ENCODE assay signal across 1 cellular context in the genomic region with DNA sequence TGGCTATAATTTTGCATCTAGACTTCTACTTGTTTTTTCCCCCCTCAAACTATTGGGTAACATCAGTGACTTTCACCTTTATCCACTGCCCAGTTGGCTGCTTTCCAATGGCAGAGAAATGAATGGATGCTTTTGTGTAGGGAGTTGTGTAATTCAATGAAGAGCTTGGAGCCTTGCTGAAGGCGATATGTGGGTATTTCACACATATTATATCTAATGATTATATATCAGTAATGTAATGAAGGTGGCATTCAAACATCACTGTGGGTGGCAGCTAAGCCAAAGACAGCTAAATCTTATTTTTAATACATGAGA.
TF ChIP-seq lines count a peak whose summit lies in the region.

No MANE protein-coding gene starts in this region.

TF ChIP-seq in HepG2, 621 proteins besides CTCF, POLR2A, EP300 and RAD21 (continued from another document):
- TF ChIP-seq, protein P1, sequence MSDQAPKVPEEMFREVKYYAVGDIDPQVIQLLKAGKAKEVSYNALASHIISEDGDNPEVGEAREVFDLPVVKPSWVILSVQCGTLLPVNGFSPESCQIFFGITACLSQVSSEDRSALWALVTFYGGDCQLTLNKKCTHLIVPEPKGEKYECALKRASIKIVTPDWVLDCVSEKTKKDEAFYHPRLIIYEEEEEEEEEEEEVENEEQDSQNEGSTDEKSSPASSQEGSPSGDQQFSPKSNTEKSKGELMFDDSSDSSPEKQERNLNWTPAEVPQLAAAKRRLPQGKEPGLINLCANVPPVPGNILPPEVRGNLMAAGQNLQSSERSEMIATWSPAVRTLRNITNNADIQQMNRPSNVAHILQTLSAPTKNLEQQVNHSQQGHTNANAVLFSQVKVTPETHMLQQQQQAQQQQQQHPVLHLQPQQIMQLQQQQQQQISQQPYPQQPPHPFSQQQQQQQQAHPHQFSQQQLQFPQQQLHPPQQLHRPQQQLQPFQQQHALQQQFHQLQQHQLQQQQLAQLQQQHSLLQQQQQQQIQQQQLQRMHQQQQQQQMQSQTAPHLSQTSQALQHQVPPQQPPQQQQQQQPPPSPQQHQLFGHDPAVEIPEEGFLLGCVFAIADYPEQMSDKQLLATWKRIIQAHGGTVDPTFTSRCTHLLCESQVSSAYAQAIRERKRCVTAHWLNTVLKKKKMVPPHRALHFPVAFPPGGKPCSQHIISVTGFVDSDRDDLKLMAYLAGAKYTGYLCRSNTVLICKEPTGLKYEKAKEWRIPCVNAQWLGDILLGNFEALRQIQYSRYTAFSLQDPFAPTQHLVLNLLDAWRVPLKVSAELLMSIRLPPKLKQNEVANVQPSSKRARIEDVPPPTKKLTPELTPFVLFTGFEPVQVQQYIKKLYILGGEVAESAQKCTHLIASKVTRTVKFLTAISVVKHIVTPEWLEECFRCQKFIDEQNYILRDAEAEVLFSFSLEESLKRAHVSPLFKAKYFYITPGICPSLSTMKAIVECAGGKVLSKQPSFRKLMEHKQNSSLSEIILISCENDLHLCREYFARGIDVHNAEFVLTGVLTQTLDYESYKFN (CRISPR knock-in tag; conservative IDR thresholded peaks at IDR 0.05): peak; percentile 39; the same call in 1 of the 2 replicates
- TF ChIP-seq HNF4G (IDR thresholded peaks at IDR 0.05; ENCODE audit: borderline replicate concordance, low read depth, low read length) (peak; percentile 65), HNF4G (CRISPR knock-in tag; IDR thresholded peaks at IDR 0.05; ENCODE audit: borderline replicate concordance, low read depth) (no peak), ZNF790 (CRISPR knock-in tag; IDR thresholded peaks at IDR 0.05; ENCODE audit: borderline replicate concordance) (no peak), RFXAP (CRISPR knock-in tag; IDR thresholded peaks at IDR 0.05; ENCODE audit: borderline replicate concordance) (no peak), ISX (CRISPR knock-in tag; conservative IDR thresholded peaks at IDR 0.05) (no peak), ARNT (IDR thresholded peaks at IDR 0.05) (no peak), TBX3 (IDR thresholded peaks at IDR 0.05; ENCODE audit: borderline replicate concordance) (peak; percentile 50; the same call in 1 of the 2 replicates), NCOR1 (IDR thresholded peaks at IDR 0.05; ENCODE audit: borderline replicate concordance, low read length) (peak; percentile 65; the same call in 1 of the 2 replicates), BCL6 (CRISPR knock-in tag; IDR thresholded peaks at IDR 0.05) (peak; percentile 55; the same call in 1 of the 2 replicates), SSRP1 (CRISPR knock-in tag; IDR thresholded peaks at IDR 0.05) (no peak), EHMT2 (IDR thresholded peaks at IDR 0.05; ENCODE audit: borderline replicate concordance, low read depth, low read length) (peak; percentile 83; the same call in 1 of the 2 replicates), CREM (IDR thresholded peaks at IDR 0.05) (peak; percentile 38; the same call in 1 of the 2 replicates), CREM (CRISPR knock-in tag; IDR thresholded peaks at IDR 0.05) (no peak), NFRKB (IDR thresholded peaks at IDR 0.05) (no peak), TAF1 (CRISPR knock-in tag; IDR thresholded peaks at IDR 0.05) (no peak), SIX4 (CRISPR knock-in tag; IDR thresholded peaks at IDR 0.05) (no peak), ATF7-NPFF (CRISPR knock-in tag; IDR thresholded peaks at IDR 0.05; ENCODE audit: low read depth) (no peak), JUN (CRISPR knock-in tag; IDR thresholded peaks at IDR 0.05) (no peak), ZFP1 (CRISPR knock-in tag; IDR thresholded peaks at IDR 0.05) (0 out of 2 replicates have a peak, but pooled peaks have one; percentile 63), CREB1 (IDR thresholded peaks at IDR 0.05) (no peak), CREB1 (CRISPR knock-in tag; IDR thresholded peaks at IDR 0.05) (peak; percentile 36; the same call in 1 of the 2 replicates), SMC3 (IDR thresholded peaks at IDR 0.05; ENCODE audit: low read length) (peak; percentile 27; the same call in 1 of the 2 replicates), ELF4 (CRISPR knock-in tag; IDR thresholded peaks at IDR 0.05; ENCODE audit: borderline replicate concordance) (no peak)
- TF ChIP-seq, protein P2, sequence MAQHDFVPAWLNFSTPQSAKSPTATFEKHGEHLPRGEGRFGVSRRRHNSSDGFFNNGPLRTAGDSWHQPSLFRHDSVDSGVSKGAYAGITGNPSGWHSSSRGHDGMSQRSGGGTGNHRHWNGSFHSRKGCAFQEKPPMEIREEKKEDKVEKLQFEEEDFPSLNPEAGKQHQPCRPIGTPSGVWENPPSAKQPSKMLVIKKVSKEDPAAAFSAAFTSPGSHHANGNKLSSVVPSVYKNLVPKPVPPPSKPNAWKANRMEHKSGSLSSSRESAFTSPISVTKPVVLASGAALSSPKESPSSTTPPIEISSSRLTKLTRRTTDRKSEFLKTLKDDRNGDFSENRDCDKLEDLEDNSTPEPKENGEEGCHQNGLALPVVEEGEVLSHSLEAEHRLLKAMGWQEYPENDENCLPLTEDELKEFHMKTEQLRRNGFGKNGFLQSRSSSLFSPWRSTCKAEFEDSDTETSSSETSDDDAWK (CRISPR knock-in tag; IDR thresholded peaks at IDR 0.05): no peak
- TF ChIP-seq, protein P3, sequence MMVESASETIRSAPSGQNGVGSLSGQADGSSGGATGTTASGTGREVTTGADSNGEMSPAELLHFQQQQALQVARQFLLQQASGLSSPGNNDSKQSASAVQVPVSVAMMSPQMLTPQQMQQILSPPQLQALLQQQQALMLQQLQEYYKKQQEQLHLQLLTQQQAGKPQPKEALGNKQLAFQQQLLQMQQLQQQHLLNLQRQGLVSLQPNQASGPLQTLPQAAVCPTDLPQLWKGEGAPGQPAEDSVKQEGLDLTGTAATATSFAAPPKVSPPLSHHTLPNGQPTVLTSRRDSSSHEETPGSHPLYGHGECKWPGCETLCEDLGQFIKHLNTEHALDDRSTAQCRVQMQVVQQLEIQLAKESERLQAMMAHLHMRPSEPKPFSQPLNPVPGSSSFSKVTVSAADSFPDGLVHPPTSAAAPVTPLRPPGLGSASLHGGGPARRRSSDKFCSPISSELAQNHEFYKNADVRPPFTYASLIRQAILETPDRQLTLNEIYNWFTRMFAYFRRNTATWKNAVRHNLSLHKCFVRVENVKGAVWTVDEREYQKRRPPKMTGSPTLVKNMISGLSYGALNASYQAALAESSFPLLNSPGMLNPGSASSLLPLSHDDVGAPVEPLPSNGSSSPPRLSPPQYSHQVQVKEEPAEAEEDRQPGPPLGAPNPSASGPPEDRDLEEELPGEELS (CRISPR knock-in tag; IDR thresholded peaks at IDR 0.05): no peak
- TF ChIP-seq, protein P4, sequence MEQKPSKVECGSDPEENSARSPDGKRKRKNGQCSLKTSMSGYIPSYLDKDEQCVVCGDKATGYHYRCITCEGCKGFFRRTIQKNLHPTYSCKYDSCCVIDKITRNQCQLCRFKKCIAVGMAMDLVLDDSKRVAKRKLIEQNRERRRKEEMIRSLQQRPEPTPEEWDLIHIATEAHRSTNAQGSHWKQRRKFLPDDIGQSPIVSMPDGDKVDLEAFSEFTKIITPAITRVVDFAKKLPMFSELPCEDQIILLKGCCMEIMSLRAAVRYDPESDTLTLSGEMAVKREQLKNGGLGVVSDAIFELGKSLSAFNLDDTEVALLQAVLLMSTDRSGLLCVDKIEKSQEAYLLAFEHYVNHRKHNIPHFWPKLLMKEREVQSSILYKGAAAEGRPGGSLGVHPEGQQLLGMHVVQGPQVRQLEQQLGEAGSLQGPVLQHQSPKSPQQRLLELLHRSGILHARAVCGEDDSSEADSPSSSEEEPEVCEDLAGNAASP (CRISPR knock-in tag; IDR thresholded peaks at IDR 0.05; ENCODE audit: borderline replicate concordance): peak; percentile 55; the same call in 1 of the 2 replicates
- TF ChIP-seq, protein P5, sequence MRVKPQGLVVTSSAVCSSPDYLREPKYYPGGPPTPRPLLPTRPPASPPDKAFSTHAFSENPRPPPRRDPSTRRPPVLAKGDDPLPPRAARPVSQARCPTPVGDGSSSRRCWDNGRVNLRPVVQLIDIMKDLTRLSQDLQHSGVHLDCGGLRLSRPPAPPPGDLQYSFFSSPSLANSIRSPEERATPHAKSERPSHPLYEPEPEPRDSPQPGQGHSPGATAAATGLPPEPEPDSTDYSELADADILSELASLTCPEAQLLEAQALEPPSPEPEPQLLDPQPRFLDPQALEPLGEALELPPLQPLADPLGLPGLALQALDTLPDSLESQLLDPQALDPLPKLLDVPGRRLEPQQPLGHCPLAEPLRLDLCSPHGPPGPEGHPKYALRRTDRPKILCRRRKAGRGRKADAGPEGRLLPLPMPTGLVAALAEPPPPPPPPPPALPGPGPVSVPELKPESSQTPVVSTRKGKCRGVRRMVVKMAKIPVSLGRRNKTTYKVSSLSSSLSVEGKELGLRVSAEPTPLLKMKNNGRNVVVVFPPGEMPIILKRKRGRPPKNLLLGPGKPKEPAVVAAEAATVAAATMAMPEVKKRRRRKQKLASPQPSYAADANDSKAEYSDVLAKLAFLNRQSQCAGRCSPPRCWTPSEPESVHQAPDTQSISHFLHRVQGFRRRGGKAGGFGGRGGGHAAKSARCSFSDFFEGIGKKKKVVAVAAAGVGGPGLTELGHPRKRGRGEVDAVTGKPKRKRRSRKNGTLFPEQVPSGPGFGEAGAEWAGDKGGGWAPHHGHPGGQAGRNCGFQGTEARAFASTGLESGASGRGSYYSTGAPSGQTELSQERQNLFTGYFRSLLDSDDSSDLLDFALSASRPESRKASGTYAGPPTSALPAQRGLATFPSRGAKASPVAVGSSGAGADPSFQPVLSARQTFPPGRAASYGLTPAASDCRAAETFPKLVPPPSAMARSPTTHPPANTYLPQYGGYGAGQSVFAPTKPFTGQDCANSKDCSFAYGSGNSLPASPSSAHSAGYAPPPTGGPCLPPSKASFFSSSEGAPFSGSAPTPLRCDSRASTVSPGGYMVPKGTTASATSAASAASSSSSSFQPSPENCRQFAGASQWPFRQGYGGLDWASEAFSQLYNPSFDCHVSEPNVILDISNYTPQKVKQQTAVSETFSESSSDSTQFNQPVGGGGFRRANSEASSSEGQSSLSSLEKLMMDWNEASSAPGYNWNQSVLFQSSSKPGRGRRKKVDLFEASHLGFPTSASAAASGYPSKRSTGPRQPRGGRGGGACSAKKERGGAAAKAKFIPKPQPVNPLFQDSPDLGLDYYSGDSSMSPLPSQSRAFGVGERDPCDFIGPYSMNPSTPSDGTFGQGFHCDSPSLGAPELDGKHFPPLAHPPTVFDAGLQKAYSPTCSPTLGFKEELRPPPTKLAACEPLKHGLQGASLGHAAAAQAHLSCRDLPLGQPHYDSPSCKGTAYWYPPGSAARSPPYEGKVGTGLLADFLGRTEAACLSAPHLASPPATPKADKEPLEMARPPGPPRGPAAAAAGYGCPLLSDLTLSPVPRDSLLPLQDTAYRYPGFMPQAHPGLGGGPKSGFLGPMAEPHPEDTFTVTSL (CRISPR knock-in tag; IDR thresholded peaks at IDR 0.05; ENCODE audit: borderline replicate concordance): peak; percentile 82; the same call in 1 of the 2 replicates
